Comparison of ENCODE assay signal across 3 cellular contexts in genomic region chr16:79982862-79983261, GRCh38.
TF ChIP-seq lines count a peak whose summit lies in the region.

No MANE protein-coding gene starts in this region.

TF ChIP-seq in HepG2, 621 proteins besides CTCF, POLR2A, EP300 and RAD21:
- TF ChIP-seq ZNF652 (CRISPR knock-in tag; IDR thresholded peaks at IDR 0.05; ENCODE audit: borderline replicate concordance, low read depth) (no peak), PCBP2 (optimal IDR thresholded peaks at IDR 0.05; ENCODE audit: low read depth, low read length, poor library complexity, severe bottlenecking) (peak; percentile 36), HNRNPK (IDR thresholded peaks at IDR 0.05; ENCODE audit: low read depth, low read length, poor library complexity, severe bottlenecking) (peak; percentile 64), SAP130 (CRISPR knock-in tag; IDR thresholded peaks at IDR 0.05; ENCODE audit: low read depth) (no peak), PLRG1 (conservative IDR thresholded peaks at IDR 0.05) (0 out of 2 replicates have a peak, but pooled peaks have one; percentile 26), RAD51 (IDR thresholded peaks at IDR 0.05; ENCODE audit: borderline replicate concordance) (0 out of 2 replicates have a peak, but pooled peaks have one; percentile 12)
TF ChIP-seq in HepG2: peak in this region for 4.

TF ChIP-seq in HEK293, 187 proteins besides CTCF, POLR2A, EP300 and RAD21:
- TF ChIP-seq ZNF366 (tag by site-specific recombination; conservative IDR thresholded peaks at IDR 0.05) (peak; percentile 66), ZNF501 (tag by site-specific recombination; IDR thresholded peaks at IDR 0.05) (no peak)

TF ChIP-seq in K562, 482 proteins besides CTCF, POLR2A, EP300 and RAD21:
- TF ChIP-seq RFX7 (CRISPR knock-in tag; IDR thresholded peaks at IDR 0.05) (no peak), MTA1 (IDR thresholded peaks at IDR 0.05; ENCODE audit: borderline replicate concordance) (0 out of 2 replicates have a peak, but pooled peaks have one; percentile 35), HLTF (IDR thresholded peaks at IDR 0.05) (peak; percentile 56; the same call in 1 of the 2 replicates), ELF2 (CRISPR knock-in tag; IDR thresholded peaks at IDR 0.05) (no peak), THRB (CRISPR knock-in tag; conservative IDR thresholded peaks at IDR 0.05) (peak; percentile 71; the same call in 1 of the 2 replicates), HBP1 (CRISPR knock-in tag; IDR thresholded peaks at IDR 0.05) (0 out of 2 replicates have a peak, but pooled peaks have one; percentile 29), ELF4 (CRISPR knock-in tag; IDR thresholded peaks at IDR 0.05) (peak; percentile 78), MTA2 (IDR thresholded peaks at IDR 0.05; ENCODE audit: low read depth) (0 out of 2 replicates have a peak, but pooled peaks have one; percentile 25), OTX1 (CRISPR knock-in tag; IDR thresholded peaks at IDR 0.05) (0 out of 2 replicates have a peak, but pooled peaks have one; percentile 40), ZNF512 (tag; IDR thresholded peaks at IDR 0.05) (peak; percentile 97), ZNF518B (CRISPR knock-in tag; IDR thresholded peaks at IDR 0.05) (no peak), KDM1A (IDR thresholded peaks at IDR 0.05) (0 out of 4 replicates have a peak, but pooled peaks of 1 of the 2 experiments have one; percentile 20), MCM3 (IDR thresholded peaks at IDR 0.05) (peak; percentile 40; the same call in 1 of the 2 replicates), TCF3 (CRISPR knock-in tag; IDR thresholded peaks at IDR 0.05) (no peak), KDM4B (IDR thresholded peaks at IDR 0.05; ENCODE audit: borderline replicate concordance in 2 of 2, low read depth in 1 of 2) (no peak), YBX1 (IDR thresholded peaks at IDR 0.05) (0 out of 2 replicates have a peak, but pooled peaks have one; percentile 60), ZBTB5 (IDR thresholded peaks at IDR 0.05) (0 out of 2 replicates have a peak, but pooled peaks have one; percentile 21), ZBTB26 (CRISPR knock-in tag; IDR thresholded peaks at IDR 0.05) (peak; percentile 94; the same call in 1 of the 2 replicates), HDGF (IDR thresholded peaks at IDR 0.05) (0 out of 2 replicates have a peak, but pooled peaks have one; percentile 69), LARP7 (IDR thresholded peaks at IDR 0.05) (0 out of 2 replicates have a peak, but pooled peaks have one; percentile 38)
